Comparison of ENCODE assay signal across 8 cellular contexts in the genomic region with DNA sequence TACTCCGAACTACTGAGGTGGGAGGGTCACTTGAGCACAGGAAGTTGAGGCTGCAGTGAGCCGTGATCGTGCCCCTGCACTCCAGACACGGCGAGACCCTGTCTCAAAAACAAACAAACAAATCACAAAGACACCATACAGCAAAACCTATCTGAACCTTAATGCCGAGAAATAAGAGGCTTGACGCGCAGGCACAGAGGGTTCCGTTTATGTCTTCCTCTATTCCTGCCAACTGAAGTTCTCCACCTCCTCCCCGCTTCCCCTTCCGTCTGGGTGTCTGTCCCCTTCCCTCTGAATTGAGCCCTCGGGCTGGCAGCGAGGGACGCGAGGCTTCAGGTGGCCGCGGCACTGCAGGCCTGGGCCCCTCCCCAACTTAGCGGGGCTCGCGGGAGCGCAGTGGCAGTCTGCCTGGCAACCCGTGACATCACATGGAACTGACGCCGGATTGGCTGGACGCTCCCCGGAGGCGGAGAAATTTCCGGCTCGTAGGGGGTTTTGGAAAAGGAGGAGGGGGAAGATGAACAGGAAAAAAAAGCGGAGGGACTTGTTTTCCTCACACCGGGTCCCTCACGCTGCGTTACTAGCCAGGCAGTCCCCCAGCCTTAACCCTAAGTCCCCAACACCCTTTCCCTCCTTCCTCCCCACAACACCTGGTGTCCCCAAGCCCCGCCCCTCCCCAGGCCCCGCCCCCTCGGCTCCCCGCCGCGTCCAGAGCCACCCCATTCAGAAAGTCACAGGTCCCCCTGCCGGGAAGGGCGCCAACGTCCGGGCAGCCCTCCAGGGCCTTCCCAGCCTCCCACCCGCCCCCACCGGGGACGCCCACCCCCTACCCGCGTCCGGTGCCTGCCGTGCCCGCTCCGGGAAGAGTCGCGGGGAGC. TPM values are rescaled to one million over a fixed set of nuclear protein-coding genes. Genes with fewer than 3 reads are reported as not detected.
DNase-seq lines count a peak whose midpoint lies in the region; TF ChIP-seq lines count a peak whose summit lies in the region.

No MANE protein-coding gene starts in this region.

- H3K27ac ChIP-seq in CD4-positive, alpha-beta memory T cell (ENCODE audit: low read depth, low read length), result peak overlapping the region; percentile 8

- H3K4me3 ChIP-seq in CD4-positive, alpha-beta memory T cell (ENCODE audit: low read length in 2 of 2), result peak overlapping the region; percentile 56 to 65
- peak overlapping the region; percentile 62 for H3K4me3 ChIP-seq in epithelial cell of proximal tubule (ENCODE audit: low read depth, low read length)
- peak overlapping the region; percentile 49 for H3K4me3 ChIP-seq in mononuclear cell (ENCODE audit: low read length)

- peaks cover 6 to 21% (median 12%) of the 10 kb centered on the region in 4 donors for H3K4me1 Mint-ChIP-seq in CD4-positive, alpha-beta memory T cell

- no peaks in the 10 kb centered on the region for H3K9me3 ChIP-seq in CD4-positive, alpha-beta memory T cell (ENCODE audit: control insufficient read depth in 1 of 2, low read length in 2 of 2)
- H3K9me3 ChIP-seq in mononuclear cell (ENCODE audit: low read depth, low read length), result no peaks in the 10 kb centered on the region

- H3K4me1 ChIP-seq in CD4-positive, alpha-beta memory T cell (ENCODE audit: insufficient read depth, low read length), result peaks cover 13% of the 10 kb centered on the region
- peaks cover 31% of the 10 kb centered on the region for H3K4me1 ChIP-seq in mononuclear cell (ENCODE audit: insufficient read depth, low read length)

- H3K27me3 ChIP-seq in CD4-positive, alpha-beta memory T cell (ENCODE audit: insufficient read depth, low read length), result no peaks in the 10 kb centered on the region
- peaks cover 2% of the 10 kb centered on the region for H3K27me3 ChIP-seq in mononuclear cell (ENCODE audit: insufficient read depth, low read length)

- peak overlapping the region; percentile 89 to 96 (median 92) for H3K4me3 Mint-ChIP-seq in CD4-positive, alpha-beta memory T cell

- no peaks in the 10 kb centered on the region for H3K36me3 ChIP-seq in CD4-positive, alpha-beta memory T cell (ENCODE audit: insufficient read depth, low read length)

- intact Hi-C loops in CD4-positive, alpha-beta memory T cell (cut with micrococcal nuclease), result loop anchor here (2.0 kb wide), 1 partner anchor 47 kb away; a partner anchor contains a TSS

- no peak for TF ChIP-seq CTCF in GM20000 (IDR thresholded peaks at IDR 0.05; ENCODE audit: extremely low read depth, missing control alignments)
- TF ChIP-seq CTCF in epithelial cell of proximal tubule (conservative IDR thresholded peaks at IDR 0.05; ENCODE audit: low read depth, low read length), result no peak

- H3K27ac Mint-ChIP-seq in CD4-positive, alpha-beta memory T cell, result peak overlapping the region; percentile 55 to 96 (median 92)

- POLR2A ChIA-PET in CD4-positive, alpha-beta memory T cell (lab: Charles Lee; ENCODE audit: partially characterized antibody), result interaction anchor here (0.7 kb wide), 1 partner anchor 80 kb away, joined by 3 read pairs; a partner anchor contains a TSS

- DNase-seq in CD4-positive, alpha-beta memory T cell, result peak; percentile 84 to 91 (median 87)
- peak; percentile 92 for DNase-seq in GM20000 (ENCODE audit: low spot score)
- DNase-seq in HT-29 (ENCODE audit: low spot score), result peak; percentile 91
- DNase-seq in NOMO-1 treated with dmso at 0.1 percent for 144 hours (lab: John Stamatoyannopoulos, UW; ENCODE audit: unreplicated experiment), result peak; percentile 76
- DNase-seq in activated CD8-positive, alpha-beta memory T cell treated with anti-CD3 and anti-CD28 coated beads, Interleukin-2, amount 50 U/mL, for 48 hours, result peak; percentile 98
- no peak for DNase-seq in epithelial cell of proximal tubule (ENCODE audit: low read depth)
- DNase-seq in stimulated activated CD8-positive, alpha-beta memory T cell treated with anti-CD3 and anti-CD28 coated beads, Interleukin-15, amount 100 ng/mL, for 48 hours (ENCODE audit: low read depth in 2 of 2), result peak; percentile 51 to 70

- H3K27me3 Mint-ChIP-seq in CD4-positive, alpha-beta memory T cell, result peaks cover 7 to 17% of the 10 kb centered on the region in 2 donors

- no peaks in the 10 kb centered on the region for H3K36me3 Mint-ChIP-seq in CD4-positive, alpha-beta memory T cell

- CTCF ChIA-PET in CD4-positive, alpha-beta memory T cell (lab: Charles Lee; ENCODE audit: partially characterized antibody), result interaction anchor here (1.1 kb wide), 1 partner anchor 74 kb away, joined by 3 read pairs; no protein-coding TSS in a partner anchor

- no peaks in the 10 kb centered on the region for H3K9me3 Mint-ChIP-seq in CD4-positive, alpha-beta memory T cell

RNA-seq across cellular contexts. Expression of a gene that starts 1.1 kb away (rescaled TPM):
- total RNA-seq in CD4-positive, alpha-beta memory T cell, result not detected
- polyA plus RNA-seq in CD4-positive, alpha-beta memory T cell, result under 1 TPM in 1 of 2 donors, not detected in 1; 0.10 TPM
- 0.05 TPM in 1 of 2 replicates, not detected in the other for total RNA-seq in HT-29 (2014; rRNA removed; shearing (Covaris generic))
- total RNA-seq in epithelial cell of proximal tubule (not detected in 2 replicates), mononuclear cell (0.10 TPM)

RNA-seq across cellular contexts. Expression of a gene that starts 12.8 kb away (rescaled TPM):
- not detected for total RNA-seq in CD4-positive, alpha-beta memory T cell
- 1 to 10 TPM in 1 of 2 donors, not detected in 1; 1.9 TPM for polyA plus RNA-seq in CD4-positive, alpha-beta memory T cell
- total RNA-seq in HT-29 (2014; rRNA removed; shearing (Covaris generic)), result not detected in 2 replicates
- total RNA-seq in epithelial cell of proximal tubule (not detected in 2 replicates), mononuclear cell (5.6 TPM)

RNA-seq across cellular contexts. Expression of a gene that starts 44.7 kb away (rescaled TPM):
- 10 to 100 TPM; 83.7 to 92.6 TPM for total RNA-seq in CD4-positive, alpha-beta memory T cell
- polyA plus RNA-seq in CD4-positive, alpha-beta memory T cell, result 10 to 100 TPM in 1 of 2 donors, 1 to 10 TPM in 1; 7.8 to 10.1 TPM
- 324 and 336 TPM in 2 replicates for total RNA-seq in HT-29 (2014; rRNA removed; shearing (Covaris generic))
- total RNA-seq in epithelial cell of proximal tubule (123 and 185 TPM in 2 replicates), mononuclear cell (58.9 TPM)

RNA-seq across cellular contexts. Expression of a gene that starts 45.1 kb away (rescaled TPM):
- under 1 TPM in 1 of 2 experiments, not detected in 1; 0.61 TPM for total RNA-seq in CD4-positive, alpha-beta memory T cell
- under 1 TPM; 0.39 to 0.44 TPM for polyA plus RNA-seq in CD4-positive, alpha-beta memory T cell
- 2.8 and 6.5 TPM in 2 replicates for total RNA-seq in HT-29 (2014; rRNA removed; shearing (Covaris generic))
- total RNA-seq in epithelial cell of proximal tubule (0.69 and 2.2 TPM in 2 replicates), mononuclear cell (0.21 TPM)

RNA-seq across cellular contexts. Expression of a gene that starts 47.4 kb away (rescaled TPM):
- total RNA-seq in CD4-positive, alpha-beta memory T cell, result 10 to 100 TPM; 40.4 to 41.1 TPM
- 10 to 100 TPM; 29.3 to 30.7 TPM for polyA plus RNA-seq in CD4-positive, alpha-beta memory T cell
- total RNA-seq in HT-29 (2014; rRNA removed; shearing (Covaris generic)), result 256 and 257 TPM in 2 replicates
- 89.4 and 90.6 TPM in 2 replicates for total RNA-seq in epithelial cell of proximal tubule
- 7.7 TPM for total RNA-seq in mononuclear cell
